18 cellular contexts compared by ENCODE assay signal in genomic region chr1:65339866-65340483, GRCh38. TPM values are rescaled to one million over a fixed set of nuclear protein-coding genes. Genes with fewer than 3 reads are reported as not detected.
DNase-seq lines count a peak whose midpoint lies in the region; ATAC-seq, FAIRE-seq and TF ChIP-seq lines count a peak whose summit lies in the region.
"Had no signal": no experiment of that assay in that cellular context is flagged by ENCODE, and none has a peak within 500 bp of the region (broad histone marks: within the 10 kb centered on the region; RNA-seq: fewer than 3 reads in every experiment).

No MANE protein-coding gene starts in this region.

- no peaks in the 10 kb centered on the region for H4K20me1 ChIP-seq in keratinocyte (ENCODE audit: control insufficient read depth, extremely low read depth, insufficient read depth, low read length)

- TF ChIP-seq CTCF in brain microvascular endothelial cell (IDR thresholded peaks at IDR 0.05; ENCODE audit: low read depth, low read length, missing control alignments) (no peak), keratinocyte (optimal IDR thresholded peaks at IDR 0.05 in 1 of 3, IDR thresholded peaks at IDR 0.05 in 1 of 3, conservative IDR thresholded peaks at IDR 0.05 in 1 of 3; ENCODE audit: extremely low read depth in 1 of 3, insufficient read depth in 2 of 3, low read length in 3 of 3) (no peak)

- H3K9me3 ChIP-seq in keratinocyte (ENCODE audit: control insufficient read depth, low read depth, low read length) = no peaks in the 10 kb centered on the region
- H3K9me3 ChIP-seq: left lung had no signal

- H2AFZ ChIP-seq in keratinocyte (ENCODE audit: control insufficient read depth, low read length) = no peak overlapping the region
- H2AFZ ChIP-seq: hepatocyte had no signal

- H3K36me3 ChIP-seq in brain microvascular endothelial cell (replicated peaks) (no peaks in the 10 kb centered on the region), keratinocyte (ENCODE audit: control insufficient read depth in 2 of 2, extremely low read depth in 1 of 2, insufficient read depth in 2 of 2, low read length in 2 of 2) (no peaks in the 10 kb centered on the region)
- H3K36me3 ChIP-seq: left lung had no signal

- H3K4me1 Mint-ChIP-seq in stimulated activated naive B cell treated with anti-CD40 and anti-IgM and Interleukin-4, amounts not matched to agents 10 μg/mL and 1 μg/mL and 100 μg/mL, for 72 hours = no peaks in the 10 kb centered on the region

- H3K27me3 ChIP-seq in brain microvascular endothelial cell (replicated peaks) (no peaks in the 10 kb centered on the region), keratinocyte (ENCODE audit: control insufficient read depth, extremely low read depth, insufficient read depth, low read length) (no peaks in the 10 kb centered on the region)
- H3K27me3 ChIP-seq: hepatocyte, left lung had no signal

- H3K27ac Mint-ChIP-seq in stimulated activated naive B cell treated with anti-CD40 and anti-IgM and Interleukin-4, amounts not matched to agents 10 μg/mL and 1 μg/mL and 100 μg/mL, for 72 hours = no peak overlapping the region
- H3K27ac Mint-ChIP-seq: naive thymus-derived CD4-positive, alpha-beta T cell had no signal

- no peak for ATAC-seq in stimulated activated naive B cell treated with anti-CD40 and anti-IgM and Interleukin-4, amounts not matched to agents 10 μg/mL and 1 μg/mL and 100 μg/mL, for 72 hours (replicated peaks)
- ATAC-seq in HG02588 (IDR thresholded peaks at IDR 0.05; ENCODE audit: unreplicated experiment) = no peak
- ATAC-seq: left lung; naive thymus-derived CD4-positive, alpha-beta T cell had no signal

- H3K36me3 Mint-ChIP-seq in stimulated activated naive B cell treated with anti-CD40 and anti-IgM and Interleukin-4, amounts not matched to agents 10 μg/mL and 1 μg/mL and 100 μg/mL, for 72 hours = no peaks in the 10 kb centered on the region

- in situ Hi-C loops in brain microvascular endothelial cell (cut with HindIII; ENCODE audit: low pct_ligation_motif_present, low sequenced_read_pairs) = no loop called here

- FAIRE-seq in keratinocyte (lab: Jason Lieb, UNC) = peak; percentile 53
- FAIRE-seq: H1 had no signal

- peaks cover 0 to 6% of the 10 kb centered on the region in 2 donors for H3K27me3 Mint-ChIP-seq in stimulated activated naive B cell treated with anti-CD40 and anti-IgM and Interleukin-4, amounts not matched to agents 10 μg/mL and 1 μg/mL and 100 μg/mL, for 72 hours

- dilution Hi-C loops in keratinocyte (cut with MboI; ENCODE audit: extremely low pct_ligation_motif_present, low sequenced_read_pairs) = no loop called here

- peak; percentile 63 for DNase-seq in ELR (ENCODE audit: low read depth)
- DNase-seq in M059J (ENCODE audit: low read depth) = peak; percentile 43
- peak; percentile 71 for DNase-seq in brain microvascular endothelial cell
- DNase-seq in keratinocyte (ENCODE audit: low read depth, low spot score) = no peak
- no peak for DNase-seq in stimulated activated naive B cell treated with anti-CD40 and anti-IgM and Interleukin-4, amounts not matched to agents 10 μg/mL and 1 μg/mL and 100 μg/mL, for 72 hours
- no peak for DNase-seq in caudate nucleus (lab: John Stamatoyannopoulos, UW)
- DNase-seq in mesenteric fat pad (ENCODE audit: low spot score) = no peak
- DNase-seq: activated effector memory CD4-positive, alpha-beta T cell treated with anti-CD3 and anti-CD28 coated beads, Interleukin-2, amount 50 U/mL, for 16 hours; central memory CD4-positive, alpha-beta T cell; left lung; naive thymus-derived CD4-positive, alpha-beta T cell; stimulated activated CD4-positive, alpha-beta T cell treated with anti-CD3 and anti-CD28 coated beads, Interleukin-2, amount 100 ng/mL, for 48 hours; trophoblast cell had no signal

- H3K4me3 ChIP-seq in brain microvascular endothelial cell (ENCODE audit: low read depth, low read length) (no peak overlapping the region), keratinocyte (ENCODE audit: control insufficient read depth in 2 of 3, extremely low read depth in 1 of 3, insufficient read depth in 2 of 3, low read depth in 1 of 3, low read length in 3 of 3) (no peak overlapping the region)
- H3K4me3 ChIP-seq: hepatocyte, left lung, SK-N-MC had no signal

- H3K27ac ChIP-seq in brain microvascular endothelial cell = no peak overlapping the region
- H3K27ac ChIP-seq in keratinocyte (ENCODE audit: control insufficient read depth, insufficient read depth, low read length) = no peak overlapping the region
- H3K27ac ChIP-seq in caudate nucleus (ENCODE audit: low read depth, low read length) = no peak overlapping the region
- H3K27ac ChIP-seq: C4-2B, hepatocyte, left lung, SK-N-MC had no signal

- no peak overlapping the region for H3K4me3 Mint-ChIP-seq in stimulated activated naive B cell treated with anti-CD40 and anti-IgM and Interleukin-4, amounts not matched to agents 10 μg/mL and 1 μg/mL and 100 μg/mL, for 72 hours
- H3K4me3 Mint-ChIP-seq: naive thymus-derived CD4-positive, alpha-beta T cell had no signal

- no peaks in the 10 kb centered on the region for H3K79me2 ChIP-seq in keratinocyte (ENCODE audit: control insufficient read depth, insufficient read depth, low read length)
- H3K79me2 ChIP-seq: hepatocyte had no signal

- H3K4me1 ChIP-seq in keratinocyte (ENCODE audit: control insufficient read depth, extremely low read depth, insufficient read depth, low read length) = peaks cover 19% of the 10 kb centered on the region
- H3K4me1 ChIP-seq: left lung had no signal

- H3K9me3 Mint-ChIP-seq in stimulated activated naive B cell treated with anti-CD40 and anti-IgM and Interleukin-4, amounts not matched to agents 10 μg/mL and 1 μg/mL and 100 μg/mL, for 72 hours = no peaks in the 10 kb centered on the region

- H3K9ac ChIP-seq in keratinocyte (ENCODE audit: control insufficient read depth, extremely low read depth, insufficient read depth, low read length) = no peak overlapping the region

- H3K9me1 ChIP-seq in keratinocyte (ENCODE audit: control insufficient read depth, extremely low read depth, insufficient read depth, low read length) = no peaks in the 10 kb centered on the region

- no peak overlapping the region for H3K4me2 ChIP-seq in keratinocyte (ENCODE audit: control insufficient read depth, extremely low read depth, insufficient read depth, low read depth, low read length)
- H3K4me2 ChIP-seq: hepatocyte had no signal

RNA-seq across cellular contexts. Expression of gene DNAJC6, which starts 30.6 kb away (rescaled TPM):
- total RNA-seq in M059J (2014; rRNA removed; shearing (Covaris generic)) = 5.3 and 7.9 TPM in 2 replicates
- polyA plus RNA-seq in keratinocyte = 5.5 to 8.2 TPM (median 7.7 TPM) in 3 replicates
- polyA plus RNA-seq in keratinocyte (2011; ENCODE audit: low read depth) = 2.8 TPM
- polyA plus RNA-seq in keratinocyte (2011; cell fraction: cytosol; rRNA removed) = 3.9 and 8.2 TPM in 2 replicates
- polyA plus RNA-seq in keratinocyte (2011; cell fraction: nucleus; rRNA removed) = 10.2 and 12.3 TPM in 2 replicates
- polyA plus RNA-seq in keratinocyte (2012; ENCODE audit: low replicate concordance) = 2.8 and 3.4 TPM in 2 replicates
- polyA minus RNA-seq in keratinocyte = 7.2 to 16.1 TPM (median 10.2 TPM) in 3 replicates
- polyA minus RNA-seq in keratinocyte (2011; cell fraction: cytosol; rRNA and poly(A)+ RNA removed) = 7.5 TPM
- polyA minus RNA-seq in keratinocyte (2011; cell fraction: nucleus; rRNA and poly(A)+ RNA removed) = 16.7 and 34.3 TPM in 2 replicates
- total RNA-seq in mesenteric fat pad = 1.9 TPM

Comparison
In these comparisons a context has a peak if more than half of its experiments do, and no peak if none do; other contexts are left out.
1. DNase-seq: peak in ELR (single experiment), M059J (single experiment) and brain microvascular endothelial cell (single experiment); none in keratinocyte (single experiment), stimulated activated naive B cell treated with anti-CD40 and anti-IgM and Interleukin-4, amounts not matched to agents 10 μg/mL and 1 μg/mL and 100 μg/mL, for 72 hours (single experiment), caudate nucleus (0 of 61) and mesenteric fat pad (single experiment).